8 cellular contexts compared by ENCODE assay signal in genomic region chr16:84819644-84820304, GRCh38. TPM values are rescaled to one million over a fixed set of nuclear protein-coding genes. Genes with fewer than 3 reads are reported as not detected.
DNase-seq lines count a peak whose midpoint lies in the region; ATAC-seq and TF ChIP-seq lines count a peak whose summit lies in the region.

Gene CRISPLD2, plus strand, starts transcription at chr16:84819985. Its CDS starts 18,511 bp downstream, at chr16:84838496.

- peaks cover 0 to 16% (median 10%) of the 10 kb centered on the region in 3 donors for H3K27me3 Mint-ChIP-seq in CD14-positive monocyte (ENCODE audit: low read depth in 3 of 3)

- H3K4me3 Mint-ChIP-seq in CD14-positive monocyte: peak within 1 kb of the TSS; percentile 86 to 98

- peak within 1 kb of the TSS; percentile 73 for H3K27ac ChIP-seq in lower lobe of right lung

- peak within 1 kb of the TSS; percentile 50 to 93 (median 81) for H3K27ac Mint-ChIP-seq in CD14-positive monocyte

- DNase-seq in CD14-positive monocyte (ENCODE audit: low spot score) (peak; percentile 94), NCI-H774 (lab: John Stamatoyannopoulos, UW) (peak; percentile 71), lower lobe of right lung (peak; percentile 96)
- DNase-seq in activated CD8-positive, alpha-beta memory T cell treated with anti-CD3 and anti-CD28 coated beads for 4 hours (ENCODE audit: low read depth in 2 of 2): peak; percentile 60 to 69
- peak; percentile 77 for DNase-seq in effector CD4-positive, alpha-beta T cell
- DNase-seq in stimulated activated CD4-positive, alpha-beta T cell treated with anti-CD3 and anti-CD28 coated beads, Interleukin-4, amount 100 ng/mL, for 1 hour: peak; percentile 93

- peaks cover 14 to 30% of the 10 kb centered on the region in 2 donors for H3K36me3 Mint-ChIP-seq in CD14-positive monocyte

- H3K4me1 Mint-ChIP-seq in CD14-positive monocyte: peaks cover 71% of the 10 kb centered on the region

- H3K36me3 ChIP-seq in lower lobe of right lung: no peaks in the 10 kb centered on the region

- peak within 1 kb of the TSS; percentile 61 for H3K4me3 ChIP-seq in lower lobe of right lung

- ATAC-seq in HG03342 (IDR thresholded peaks at IDR 0.05; ENCODE audit: unreplicated experiment) (peak; percentile 58), lower lobe of right lung (peak; percentile 92 to 95), HG03432 (IDR thresholded peaks at IDR 0.05; ENCODE audit: unreplicated experiment) (no peak)

- peaks cover 0 to 5% (median 0%) of the 10 kb centered on the region in 7 donors for H3K9me3 Mint-ChIP-seq in CD14-positive monocyte

- H3K27me3 ChIP-seq in lower lobe of right lung (ENCODE audit: low read depth): peaks cover 17% of the 10 kb centered on the region

- TF ChIP-seq CTCF in CD14-positive monocyte (IDR thresholded peaks at IDR 0.05): no peak
- no peak for TF ChIP-seq CTCF in lower lobe of right lung (IDR thresholded peaks at IDR 0.05)

- intact Hi-C loops in CD14-positive monocyte (cut with micrococcal nuclease) (loop anchor here (5.0 kb wide), 2 partner anchors 42 to 62 kb away; no protein-coding TSS in a partner anchor), lower lobe of right lung (cut with DNase I) (no loop called here)

- peaks cover 25% of the 10 kb centered on the region for H3K4me1 ChIP-seq in lower lobe of right lung

- H3K9me3 ChIP-seq in lower lobe of right lung: no peaks in the 10 kb centered on the region

RNA-seq across cellular contexts. Expression of gene CRISPLD2, which starts in this region (rescaled TPM):
- 10 to 100 TPM; 69.0 to 90.4 TPM for polyA plus RNA-seq in CD14-positive monocyte
- 34.9 TPM for total RNA-seq in lower lobe of right lung
